8 cellular contexts compared by ENCODE assay signal in genomic region chr5:132293066-132293991, GRCh38. TPM values are rescaled to one million over a fixed set of nuclear protein-coding genes. Genes with fewer than 3 reads are reported as not detected.
DNase-seq lines count a peak whose midpoint lies in the region; TF ChIP-seq lines count a peak whose summit lies in the region.

No MANE protein-coding gene starts in this region.

- H3K79me1 ChIP-seq in H9 (ENCODE audit: insufficient read depth, low read depth, low read length, poor library complexity, severe bottlenecking) = no peaks in the 10 kb centered on the region

- DNase-seq in EH (ENCODE audit: low read depth) (peak; percentile 87), H9 (peak; percentile 79), MG63 (peak; percentile 96), SHP77 (lab: John Stamatoyannopoulos, UW) (peak; percentile 79 to 88), activated gamma-delta T cell treated with Interleukin-2 at 50 U/mL for 16 hours (peak; percentile 42), fibroblast of villous mesenchyme (ENCODE audit: low read depth) (peak; percentile 92), neural crest cell (ENCODE audit: low read depth, low spot score) (peak; percentile 72), stomach (peak; percentile 73)

- H3K9me3 Mint-ChIP-seq in H9 (no peaks in the 10 kb centered on the region; a peak in 1 of 5 replicates), neural crest cell (no peaks in the 10 kb centered on the region)

- WGBS in H9 (ENCODE audit: extremely low coverage, insufficient read length, low lambda C conversion rate) = no CpG with 5 or more reads among the region's 50 CpGs
- 1 to 3% (median 1%) methylated on average over 20 to 50 of the region's 50 CpGs for WGBS in stomach, 5 donors

- intact Hi-C loops in stomach (cut with DNase I; ENCODE audit: low total_unique reads) = no loop called here

- H3K4me3 ChIP-seq in MG63 = peak overlapping the region; percentile 59
- H3K4me3 ChIP-seq in fibroblast of villous mesenchyme (ENCODE audit: low read depth, low read length) = peak overlapping the region; percentile 77
- peak overlapping the region; percentile 54 to 75 (median 67) for H3K4me3 ChIP-seq in stomach

- H2AK5ac ChIP-seq in H9 (ENCODE audit: insufficient read length, low read length) = no peak overlapping the region

- no peak overlapping the region for H3T11ph ChIP-seq in H9 (ENCODE audit: low read length)

- H2BK12ac ChIP-seq in H9 (ENCODE audit: insufficient read length, low read depth, low read length) = no peak overlapping the region

- no peak overlapping the region for H4K5ac ChIP-seq in H9 (ENCODE audit: insufficient read length, low read depth, low read length)

- H3K4me3 Mint-ChIP-seq in H9 (peak overlapping the region; percentile 78 to 91), neural crest cell (peak overlapping the region; percentile 91)

- H3K27ac Mint-ChIP-seq in H9 (peak overlapping the region; percentile 94 to 99 (median 95); a peak in 6 of 7 replicates), neural crest cell (ENCODE audit: unreplicated experiment) (peak overlapping the region; percentile 99)

- peak overlapping the region; percentile 73 for H3K18ac ChIP-seq in H9 (ENCODE audit: insufficient read length, low read depth, low read length)

- H3K9ac ChIP-seq in H9 (ENCODE audit: extremely low read depth, insufficient read length, low read length) = peak overlapping the region; percentile 68

- 0 out of 3 replicates have a peak, but pooled peaks have one; percentile 21 for TF ChIP-seq CTCF in H9 (conservative IDR thresholded peaks at IDR 0.05)
- peak; percentile 21 for TF ChIP-seq CTCF in fibroblast of villous mesenchyme (IDR thresholded peaks at IDR 0.05; ENCODE audit: insufficient read depth, low read depth, low read length)
- peak; percentile 43 for TF ChIP-seq CTCF in neural crest cell (conservative IDR thresholded peaks at IDR 0.05)
- TF ChIP-seq CTCF in stomach (IDR thresholded peaks at IDR 0.05) = peak in 1 of 7 experiments; percentile 21

- H2AFZ ChIP-seq in H9 (ENCODE audit: low read length) = peak overlapping the region; percentile 57

- no peak overlapping the region for H2BK120ac ChIP-seq in H9 (ENCODE audit: low read depth, low read length, poor library complexity, severe bottlenecking)

- no peaks in the 10 kb centered on the region for H4K20me1 ChIP-seq in H9 (ENCODE audit: control insufficient read depth, insufficient read depth, insufficient read length)

- no peak overlapping the region for H3K27ac ChIP-seq in H9 (ENCODE audit: insufficient read length, low read depth, low read length)
- H3K27ac ChIP-seq in stomach = peak overlapping the region; percentile 69 to 99 (median 94)

- no peak overlapping the region for H2BK15ac ChIP-seq in H9 (ENCODE audit: low read depth, low read length)

- peaks cover 18% of the 10 kb centered on the region for H3K23me2 ChIP-seq in H9 (ENCODE audit: insufficient read length, low read depth, low read length, poor library complexity, severe bottlenecking)

- H3K9me3 ChIP-seq in H9 (ENCODE audit: control insufficient read depth, low read depth, low read length) (no peaks in the 10 kb centered on the region), MG63 (no peaks in the 10 kb centered on the region), stomach (no peaks in the 10 kb centered on the region)

- H2BK20ac ChIP-seq in H9 (ENCODE audit: low read depth, low read length, poor library complexity, severe bottlenecking) = no peak overlapping the region

- H3K4me1 ChIP-seq in H9 (ENCODE audit: insufficient read depth, low read length) (no peaks in the 10 kb centered on the region), stomach (peaks cover 15 to 30% (median 28%) of the 10 kb centered on the region in 4 donors)

- TF ChIP-seq EP300 in stomach (IDR thresholded peaks at IDR 0.05) = peak; percentile 31

- H3K36me3 Mint-ChIP-seq in H9 (ENCODE audit: insufficient read depth in 1 of 3, low read depth in 3 of 3) = no peaks in the 10 kb centered on the region
- H3K36me3 Mint-ChIP-seq in neural crest cell (ENCODE audit: low read depth) = no peaks in the 10 kb centered on the region

- peak overlapping the region; percentile 92 for H3K14ac ChIP-seq in H9 (ENCODE audit: insufficient read depth, low read length)

- H3K36me3 ChIP-seq in MG63 = no peaks in the 10 kb centered on the region
- H3K36me3 ChIP-seq in stomach = no peaks in the 10 kb centered on the region

- H2BK5ac ChIP-seq in H9 (ENCODE audit: insufficient read length, low read length) = no peak overlapping the region

- H3K56ac ChIP-seq in H9 (ENCODE audit: insufficient read length, low read depth, low read length) = no peak overlapping the region

- TF ChIP-seq POLR2A in stomach (IDR thresholded peaks at IDR 0.05) = no peak

- H4K91ac ChIP-seq in H9 (ENCODE audit: insufficient read length, low read depth, low read length) = no peak overlapping the region

- H3K4me1 Mint-ChIP-seq in H9 (peaks cover 20% of the 10 kb centered on the region in 2 experiments), neural crest cell (peaks cover 17% of the 10 kb centered on the region)

- peak overlapping the region; percentile 80 for H3K4me2 ChIP-seq in H9 (ENCODE audit: insufficient read depth, insufficient read length, low read length)

- H3K79me2 ChIP-seq in H9 (ENCODE audit: insufficient read depth, low read length) = no peaks in the 10 kb centered on the region

- H3K27me3 Mint-ChIP-seq in H9 (ENCODE audit: low read depth) = peaks cover 32% of the 10 kb centered on the region
- peaks cover 26% of the 10 kb centered on the region for H3K27me3 Mint-ChIP-seq in neural crest cell (ENCODE audit: low read depth)

- peaks cover 3% of the 10 kb centered on the region; the same call in 1 of the 2 replicates for H3K27me3 ChIP-seq in H9 (ENCODE audit: insufficient read depth, low read length)
- H3K27me3 ChIP-seq in MG63 = peaks cover 3% of the 10 kb centered on the region; the same call in 1 of the 2 replicates
- no peaks in the 10 kb centered on the region for H3K27me3 ChIP-seq in stomach

- no peak overlapping the region; the same call in 1 of the 2 replicates for H3K4ac ChIP-seq in H9 (ENCODE audit: low read depth, low read length)

- no peak overlapping the region for H4K8ac ChIP-seq in H9 (replicated peaks; ENCODE audit: insufficient read length, low read depth, low read length)

- H3K23ac ChIP-seq in H9 (ENCODE audit: insufficient read length, low read depth, low read length) = no peak overlapping the region

RNA-seq across cellular contexts. Expression of gene SLC22A4, which starts 0.9 kb away (rescaled TPM):
- total RNA-seq in H9 (2021) (0.70 and 0.72 TPM in 2 replicates), fibroblast of villous mesenchyme (6.8 and 16.4 TPM in 2 replicates), neural crest cell (0.47 and 0.68 TPM in 2 replicates), stomach (10 to 100 TPM in 1 of 5 donors, 1 to 10 TPM in 1, under 1 TPM in 1, not detected in 2; 0.37 to 24.5 (median 6.1) TPM)
- 0.03 and 0.35 TPM in 2 replicates for total RNA-seq in MG63 (2014; rRNA removed; shearing (Covaris generic); ENCODE audit: low replicate concordance)
- under 1 TPM; 0.31 to 0.61 (median 0.45) TPM for polyA plus RNA-seq in stomach

RNA-seq across cellular contexts. Expression of gene PDLIM4, which starts 35.8 kb away (rescaled TPM):
- 7.6 and 12.2 TPM in 2 replicates for total RNA-seq in H9 (2021)
- 71.1 and 130 TPM in 2 replicates for total RNA-seq in MG63 (2014; rRNA removed; shearing (Covaris generic); ENCODE audit: low replicate concordance)
- total RNA-seq in fibroblast of villous mesenchyme = 42.8 and 97.2 TPM in 2 replicates
- 37.4 and 38.0 TPM in 2 replicates for total RNA-seq in neural crest cell
- total RNA-seq in stomach = 10 to 100 TPM in 4 of 5 donors, not detected in 1; 13.9 to 37.8 (median 25.4) TPM
- polyA plus RNA-seq in stomach = 10 to 100 TPM; 11.2 to 52.4 (median 16.1) TPM

Comparison
In these comparisons a context has a peak if more than half of its experiments do, and no peak if none do; other contexts are left out.
1. DNase-seq: peak in every context shown above with its lines; median percentile 96 in MG63; 92 in fibroblast of villous mesenchyme; 87 in EH; 84 in SHP77; 79 in H9; 73 in stomach; 72 in neural crest cell; 42 in activated gamma-delta T cell treated with Interleukin-2 at 50 U/mL for 16 hours.